ENCODE assay signal across 26 cellular contexts in genomic region chrX:96688789-96689188, GRCh38.
"Had no signal": no experiment of that assay in that cellular context is flagged by ENCODE, and none has a peak within 500 bp of the region (broad histone marks: within the 10 kb centered on the region; RNA-seq: fewer than 3 reads in every experiment).

No MANE protein-coding gene starts in this region.

- H3K27ac Mint-ChIP-seq: activated T-cell treated with anti-CD3 and anti-CD28 coated beads, Interleukin-2, amount 50 U/mL, for 72 hours; memory B cell; stimulated activated memory B cell treated with anti-CD40 and anti-IgM and Interleukin-4, amounts not matched to agents 10 μg/mL and 1 μg/mL and 100 μg/mL, for 72 hours had no signal

- H3K9me3 Mint-ChIP-seq: activated T-cell treated with anti-CD3 and anti-CD28 coated beads, Interleukin-2, amount 50 U/mL, for 72 hours; brain; memory B cell; neural crest cell; stimulated activated memory B cell treated with anti-CD40 and anti-IgM and Interleukin-4, amounts not matched to agents 10 μg/mL and 1 μg/mL and 100 μg/mL, for 72 hours had no signal

- H3K4me3 Mint-ChIP-seq: activated T-cell treated with anti-CD3 and anti-CD28 coated beads, Interleukin-2, amount 50 U/mL, for 72 hours; memory B cell; stimulated activated memory B cell treated with anti-CD40 and anti-IgM and Interleukin-4, amounts not matched to agents 10 μg/mL and 1 μg/mL and 100 μg/mL, for 72 hours had no signal

- H3K36me3 ChIP-seq: right lobe of liver, uterus had no signal

- H3K9me3 ChIP-seq: right lobe of liver, uterus had no signal

- H3K27ac ChIP-seq: right lobe of liver, skin epidermis, uterus had no signal

- DNase-seq: activated CD4-positive, alpha-beta T cell treated with anti-CD3 and anti-CD28 coated beads for 4 hours; activated CD4-positive, alpha-beta T cell treated with anti-CD3 and anti-CD28 coated beads, Interleukin-2, amount 50 U/mL, for 48 hours; activated CD4-positive, CD25-positive, alpha-beta regulatory T cell; activated CD8-positive, alpha-beta memory T cell treated with anti-CD3 and anti-CD28 coated beads, Interleukin-2, amount 50 U/mL, for 48 hours; activated effector memory CD4-positive, alpha-beta T cell treated with Interleukin-2 at 50 U/mL for 16 hours; activated naive CD4-positive, alpha-beta T cell treated with anti-CD3 and anti-CD28 coated beads, Interleukin-2, amount 50 U/mL, for 16 hours; activated T-cell treated with anti-CD3 and anti-CD28 coated beads, Interleukin-2, amount 50 U/mL, for 72 hours; anterior cingulate cortex; central memory CD4-positive, alpha-beta T cell; dermis blood vessel endothelial cell; effector CD8-positive, alpha-beta T cell; foreskin melanocyte; left cardiac atrium; posterior cingulate gyrus; right lobe of liver; stimulated activated CD4-positive, alpha-beta T cell treated with anti-CD3 and anti-CD28 coated beads, Interleukin-15, amount 100 ng/mL, for 24 hours; T-helper 1 cell; T-helper 9 cell; trophoblast cell; uterus had no signal

- H3K4me1 ChIP-seq: uterus had no signal

- ATAC-seq: activated T-cell treated with anti-CD3 and anti-CD28 coated beads, Interleukin-2, amount 50 U/mL, for 72 hours; left cardiac atrium; right lobe of liver; stimulated activated memory B cell treated with anti-CD40 and anti-IgM and Interleukin-4, amounts not matched to agents 10 μg/mL and 1 μg/mL and 100 μg/mL, for 72 hours had no signal

- H3K4me3 ChIP-seq: right lobe of liver, skin epidermis, uterus had no signal

- H3K27me3 Mint-ChIP-seq: memory B cell; stimulated activated memory B cell treated with anti-CD40 and anti-IgM and Interleukin-4, amounts not matched to agents 10 μg/mL and 1 μg/mL and 100 μg/mL, for 72 hours had no signal

- H3K27me3 ChIP-seq: right lobe of liver, uterus had no signal

- H3K36me3 Mint-ChIP-seq: brain; stimulated activated memory B cell treated with anti-CD40 and anti-IgM and Interleukin-4, amounts not matched to agents 10 μg/mL and 1 μg/mL and 100 μg/mL, for 72 hours had no signal

- FAIRE-seq: islet of Langerhans had no signal
